Comparison of ENCODE assay signal across 8 cellular contexts in genomic region chr20:32585519-32586127, GRCh38. TPM values are rescaled to one million over a fixed set of nuclear protein-coding genes. Genes with fewer than 3 reads are reported as not detected.
DNase-seq lines count a peak whose midpoint lies in the region; ATAC-seq and TF ChIP-seq lines count a peak whose summit lies in the region.

No MANE protein-coding gene starts in this region.

- no peak overlapping the region for H3K4me3 ChIP-seq in naive thymus-derived CD4-positive, alpha-beta T cell (ENCODE audit: low read length)
- no peak overlapping the region for H3K4me3 ChIP-seq in PC-3 (ENCODE audit: low read length)

- H2AFZ ChIP-seq in H9 (ENCODE audit: low read length) (no peak overlapping the region), PC-3 (ENCODE audit: low read length) (no peak overlapping the region)

- no peak overlapping the region for H4K8ac ChIP-seq in H9 (replicated peaks; ENCODE audit: insufficient read length, low read depth, low read length)

- no peak overlapping the region for H2BK15ac ChIP-seq in H9 (ENCODE audit: low read depth, low read length)

- no peak overlapping the region for H2BK5ac ChIP-seq in H9 (ENCODE audit: insufficient read length, low read length)

- no peak overlapping the region for H4K5ac ChIP-seq in H9 (ENCODE audit: insufficient read length, low read depth, low read length)

- H3K79me1 ChIP-seq in H9 (ENCODE audit: insufficient read depth, low read depth, low read length, poor library complexity, severe bottlenecking), result no peaks in the 10 kb centered on the region

- H3K9ac ChIP-seq in H9 (ENCODE audit: extremely low read depth, insufficient read length, low read length) (no peak overlapping the region), PC-3 (ENCODE audit: low read length) (no peak overlapping the region)

- H3K27ac ChIP-seq in CD4-positive, alpha-beta T cell (ENCODE audit: low read depth, low read length), result peak overlapping the region; percentile 7
- H3K27ac ChIP-seq in H9 (ENCODE audit: insufficient read length, low read depth, low read length) (no peak overlapping the region), PC-3 (ENCODE audit: low read length) (no peak overlapping the region)
- peak overlapping the region; percentile 40 for H3K27ac ChIP-seq in naive thymus-derived CD4-positive, alpha-beta T cell (ENCODE audit: low read depth, low read length)

- H3K4me3 Mint-ChIP-seq in CD4-positive, alpha-beta T cell, result peak overlapping the region; percentile 100
- peak overlapping the region; percentile 65 to 89 for H3K4me3 Mint-ChIP-seq in H9
- H3K4me3 Mint-ChIP-seq in activated naive CD8-positive, alpha-beta T cell treated with anti-CD3 and anti-CD28 coated beads, Interleukin-2, amount 10 ng/mL, durations not matched to agents 7 days and 5 days, result peak overlapping the region; percentile 84
- peak overlapping the region; percentile 89 to 97 (median 93) for H3K4me3 Mint-ChIP-seq in naive thymus-derived CD4-positive, alpha-beta T cell

- H3K36me3 ChIP-seq in naive thymus-derived CD4-positive, alpha-beta T cell (ENCODE audit: control insufficient read depth in 2 of 3, insufficient read depth in 3 of 3, low read length in 3 of 3), result peaks cover 0 to 3% (median 0%) of the 10 kb centered on the region in 3 experiments
- H3K36me3 ChIP-seq in PC-3 (ENCODE audit: low read depth, low read length), result no peaks in the 10 kb centered on the region

- H3K79me2 ChIP-seq in H9 (ENCODE audit: insufficient read depth, low read length) (no peaks in the 10 kb centered on the region), PC-3 (ENCODE audit: low read length) (no peaks in the 10 kb centered on the region)

- H3T11ph ChIP-seq in H9 (ENCODE audit: low read length), result no peak overlapping the region

- H3K56ac ChIP-seq in H9 (ENCODE audit: insufficient read length, low read depth, low read length), result no peak overlapping the region

- no peaks in the 10 kb centered on the region for H3K9me2 ChIP-seq in PC-3 (replicated peaks; ENCODE audit: low read length)

- WGBS in H9 (ENCODE audit: extremely low coverage, insufficient read length, low lambda C conversion rate), result no CpG with 5 or more reads among the region's 40 CpGs

- H3K36me3 Mint-ChIP-seq in CD4-positive, alpha-beta T cell (ENCODE audit: low read depth), result peaks cover 18% of the 10 kb centered on the region
- peaks cover 0 to 2% (median 0%) of the 10 kb centered on the region in 3 experiments; a peak in 1 of 7 replicates for H3K36me3 Mint-ChIP-seq in H9 (ENCODE audit: insufficient read depth in 1 of 3, low read depth in 3 of 3)
- no peaks in the 10 kb centered on the region for H3K36me3 Mint-ChIP-seq in activated naive CD8-positive, alpha-beta T cell treated with anti-CD3 and anti-CD28 coated beads, Interleukin-2, amount 10 ng/mL, durations not matched to agents 7 days and 5 days
- H3K36me3 Mint-ChIP-seq in naive thymus-derived CD4-positive, alpha-beta T cell, result no peaks in the 10 kb centered on the region

- H3K18ac ChIP-seq in H9 (ENCODE audit: insufficient read length, low read depth, low read length), result no peak overlapping the region

- peak overlapping the region; percentile 95 for H3K27ac Mint-ChIP-seq in CD4-positive, alpha-beta T cell
- H3K27ac Mint-ChIP-seq in H9, result no peak overlapping the region
- peak overlapping the region; percentile 84 for H3K27ac Mint-ChIP-seq in activated naive CD8-positive, alpha-beta T cell treated with anti-CD3 and anti-CD28 coated beads, Interleukin-2, amount 10 ng/mL, durations not matched to agents 7 days and 5 days
- peak overlapping the region; percentile 78 to 97 (median 91) for H3K27ac Mint-ChIP-seq in naive thymus-derived CD4-positive, alpha-beta T cell

- POLR2A ChIA-PET in CD4-positive, alpha-beta T cell (lab: Charles Lee), result interaction anchor here (0.9 to 11.6 kb wide), 5 partner anchors 10 to 65 kb away, joined by 3 to 178 read pairs (median 3); no protein-coding TSS in a partner anchor
- POLR2A ChIA-PET in activated naive CD8-positive, alpha-beta T cell treated with anti-CD3 and anti-CD28 coated beads, Interleukin-2, amount 10 ng/mL, durations not matched to agents 7 days and 5 days (lab: Charles Lee), result interaction anchor here (0.6 to 4.3 kb wide), 8 partner anchors 13 to 226 kb away, joined by 3 to 30 read pairs (median 4); no protein-coding TSS in a partner anchor
- POLR2A ChIA-PET in naive thymus-derived CD4-positive, alpha-beta T cell (lab: Charles Lee), result interaction anchor here (0.9 to 4.2 kb wide), 8 partner anchors 11 to 63 kb away, joined by 3 to 63 read pairs (median 8); no protein-coding TSS in a partner anchor
- POLR2A ChIA-PET in PC-3 (lab: Charles Lee; ENCODE audit: unreplicated experiment), result no interaction called here

- no peaks in the 10 kb centered on the region for H3F3A ChIP-seq in PC-3 (ENCODE audit: low read length, unreplicated experiment)

- H3K4me1 ChIP-seq in H9 (ENCODE audit: insufficient read depth, low read length) (0 out of 2 replicates have a peak, but pooled peaks cover 2% of the 10 kb centered on the region), PC-3 (ENCODE audit: insufficient read depth, low read length) (peaks cover 11% of the 10 kb centered on the region)
- peaks cover 3 to 32% of the 10 kb centered on the region in 2 donors for H3K4me1 ChIP-seq in naive thymus-derived CD4-positive, alpha-beta T cell (ENCODE audit: control insufficient read depth in 2 of 2, insufficient read depth in 2 of 2, low read length in 2 of 2)

- no peak for ATAC-seq in CD4-positive, alpha-beta T cell (ENCODE audit: poor library complexity)
- no peak for ATAC-seq in activated naive CD8-positive, alpha-beta T cell treated with anti-CD3 and anti-CD28 coated beads, Interleukin-2, amount 10 ng/mL, durations not matched to agents 7 days and 5 days (ENCODE audit: low read depth)
- no peak for ATAC-seq in naive thymus-derived CD4-positive, alpha-beta T cell
- no peak for ATAC-seq in PC-3

- H4K20me1 ChIP-seq in H9 (ENCODE audit: control insufficient read depth, insufficient read depth, insufficient read length), result no peaks in the 10 kb centered on the region
- H4K20me1 ChIP-seq in PC-3 (ENCODE audit: low read length), result no peaks in the 10 kb centered on the region

- TF ChIP-seq CTCF in CD4-positive, alpha-beta T cell (IDR thresholded peaks at IDR 0.05), result no peak
- TF ChIP-seq CTCF in H9 (conservative IDR thresholded peaks at IDR 0.05) (no peak), PC-3 (conservative IDR thresholded peaks at IDR 0.05; ENCODE audit: low read depth, low read length) (no peak)

- no TSS peak for BruUV-seq in PC-3 (replicated peaks; lab: Mats Ljungman, UMichigan)

- H3K4me1 Mint-ChIP-seq in CD4-positive, alpha-beta T cell (ENCODE audit: low read depth), result peaks cover 39% of the 10 kb centered on the region
- peaks cover 21 to 28% of the 10 kb centered on the region in 2 experiments for H3K4me1 Mint-ChIP-seq in H9
- peaks cover 27% of the 10 kb centered on the region for H3K4me1 Mint-ChIP-seq in activated naive CD8-positive, alpha-beta T cell treated with anti-CD3 and anti-CD28 coated beads, Interleukin-2, amount 10 ng/mL, durations not matched to agents 7 days and 5 days
- peaks cover 21 to 42% (median 33%) of the 10 kb centered on the region in 7 donors for H3K4me1 Mint-ChIP-seq in naive thymus-derived CD4-positive, alpha-beta T cell

- no peak for DNase-seq in CD4-positive, alpha-beta T cell
- DNase-seq in H9, result no peak
- DNase-seq in activated naive CD8-positive, alpha-beta T cell treated with anti-CD3 and anti-CD28 coated beads, Interleukin-2, amount 10 ng/mL, durations not matched to agents 7 days and 5 days, result no peak
- DNase-seq in naive thymus-derived CD4-positive, alpha-beta T cell, result peak in 2 of 9 donors; percentile 11 to 44
- no peak for DNase-seq in SIG-M5 (lab: John Stamatoyannopoulos, UW)
- DNase-seq in hepatic stellate cell (ENCODE audit: low spot score), result no peak
- DNase-seq in HK-2 (ENCODE audit: unreplicated experiment), result no peak
- DNase-seq in PC-3, result no peak

- H3K4ac ChIP-seq in H9 (ENCODE audit: low read depth, low read length), result no peak overlapping the region

- intact Hi-C loops in CD4-positive, alpha-beta T cell (cut with DNase I, micrococcal nuclease), result loop anchor here (2.0 to 10.0 kb wide), 4 partner anchors 49 to 69 kb away; no protein-coding TSS in a partner anchor
- intact Hi-C loops in naive thymus-derived CD4-positive, alpha-beta T cell (cut with micrococcal nuclease), result loop anchor here (1.0 kb wide), 3 partner anchors 50 to 68 kb away; no protein-coding TSS in a partner anchor
- intact Hi-C loops in PC-3 (cut with micrococcal nuclease), result no loop called here

- H3K4me2 ChIP-seq in H9 (ENCODE audit: insufficient read depth, insufficient read length, low read length) (no peak overlapping the region), PC-3 (ENCODE audit: low read length) (no peak overlapping the region)

- CTCF ChIA-PET in CD4-positive, alpha-beta T cell (lab: Charles Lee), result interaction anchor here (0.8 to 1.0 kb wide), 3 partner anchors 67 to 101 kb away, joined by 3 to 5 read pairs (median 4); no protein-coding TSS in a partner anchor
- CTCF ChIA-PET in naive thymus-derived CD4-positive, alpha-beta T cell (lab: Charles Lee), result interaction anchor here (0.9 to 1.5 kb wide), 3 partner anchors 28 to 65 kb away, joined by 3 to 5 read pairs (median 3); no protein-coding TSS in a partner anchor
- CTCF ChIA-PET in PC-3 (lab: Charles Lee), result no interaction called here

- H3K14ac ChIP-seq in H9 (ENCODE audit: insufficient read depth, low read length), result no peak overlapping the region

- no peak overlapping the region for H4K91ac ChIP-seq in H9 (ENCODE audit: insufficient read length, low read depth, low read length)

- H3K9me3 ChIP-seq in CD4-positive, alpha-beta T cell (ENCODE audit: control insufficient read depth, low read length), result no peaks in the 10 kb centered on the region
- H3K9me3 ChIP-seq in H9 (ENCODE audit: control insufficient read depth, low read depth, low read length) (no peaks in the 10 kb centered on the region), PC-3 (ENCODE audit: low read length) (no peaks in the 10 kb centered on the region)
- no peaks in the 10 kb centered on the region for H3K9me3 ChIP-seq in naive thymus-derived CD4-positive, alpha-beta T cell (ENCODE audit: control insufficient read depth in 2 of 3, low read length in 3 of 3)

- peaks cover 5% of the 10 kb centered on the region for H3K27me3 Mint-ChIP-seq in CD4-positive, alpha-beta T cell
- peaks cover 75% of the 10 kb centered on the region for H3K27me3 Mint-ChIP-seq in H9 (ENCODE audit: low read depth)
- peaks cover 14% of the 10 kb centered on the region for H3K27me3 Mint-ChIP-seq in activated naive CD8-positive, alpha-beta T cell treated with anti-CD3 and anti-CD28 coated beads, Interleukin-2, amount 10 ng/mL, durations not matched to agents 7 days and 5 days
- H3K27me3 Mint-ChIP-seq in naive thymus-derived CD4-positive, alpha-beta T cell, result peaks cover 0 to 28% (median 0%) of the 10 kb centered on the region in 5 donors

- H3K9me3 Mint-ChIP-seq in CD4-positive, alpha-beta T cell, result no peaks in the 10 kb centered on the region
- no peaks in the 10 kb centered on the region; a peak in 1 of 5 replicates for H3K9me3 Mint-ChIP-seq in H9
- no peaks in the 10 kb centered on the region for H3K9me3 Mint-ChIP-seq in activated naive CD8-positive, alpha-beta T cell treated with anti-CD3 and anti-CD28 coated beads, Interleukin-2, amount 10 ng/mL, durations not matched to agents 7 days and 5 days
- H3K9me3 Mint-ChIP-seq in naive thymus-derived CD4-positive, alpha-beta T cell, result no peaks in the 10 kb centered on the region

- H3K23me2 ChIP-seq in H9 (ENCODE audit: insufficient read length, low read depth, low read length, poor library complexity, severe bottlenecking), result peaks cover 7% of the 10 kb centered on the region

- H2BK120ac ChIP-seq in H9 (ENCODE audit: low read depth, low read length, poor library complexity, severe bottlenecking), result no peak overlapping the region

- no peak overlapping the region for H2BK12ac ChIP-seq in H9 (ENCODE audit: insufficient read length, low read depth, low read length)

- no peaks in the 10 kb centered on the region for H3K27me3 ChIP-seq in CD4-positive, alpha-beta T cell (ENCODE audit: control insufficient read depth, insufficient read depth, low read length)
- H3K27me3 ChIP-seq in H9 (ENCODE audit: insufficient read depth, low read length) (peaks cover 13% of the 10 kb centered on the region; the same call in 1 of the 2 replicates), PC-3 (ENCODE audit: low read length) (peaks cover 5% of the 10 kb centered on the region)
- H3K27me3 ChIP-seq in naive thymus-derived CD4-positive, alpha-beta T cell (ENCODE audit: control insufficient read depth in 2 of 2, insufficient read depth in 2 of 2, low read length in 2 of 2), result no peaks in the 10 kb centered on the region

- no peak overlapping the region for H3K23ac ChIP-seq in H9 (ENCODE audit: insufficient read length, low read depth, low read length)

- no peak overlapping the region for H2AK5ac ChIP-seq in H9 (ENCODE audit: insufficient read length, low read length)

- H2BK20ac ChIP-seq in H9 (ENCODE audit: low read depth, low read length, poor library complexity, severe bottlenecking), result no peak overlapping the region

RNA-seq across cellular contexts. Expression of gene NOL4L, which starts 0.5 kb away (rescaled TPM):
- 10 to 100 TPM; 53.1 to 55.6 TPM for total RNA-seq in CD4-positive, alpha-beta T cell
- total RNA-seq in H9 (2021), result 28.9 and 31.7 TPM in 2 replicates
- total RNA-seq in activated naive CD8-positive, alpha-beta T cell treated with anti-CD3 and anti-CD28 coated beads, Interleukin-2, amount 10 ng/mL, durations not matched to agents 7 days and 5 days, result 10 to 100 TPM; 39.1 to 41.1 TPM
- 10 to 100 TPM; 29.4 to 81.9 (median 74.6) TPM for total RNA-seq in naive thymus-derived CD4-positive, alpha-beta T cell
- polyA plus RNA-seq in naive thymus-derived CD4-positive, alpha-beta T cell, result 10 to 100 TPM; 17.3 to 23.5 TPM
- 5.4 and 7.3 TPM in 2 replicates for total RNA-seq in PC-3 (2014; rRNA removed)

Comparison
In these comparisons a context has a peak if more than half of its experiments do, and no peak if none do; other contexts are left out.
1. H3K27ac ChIP-seq: peak in CD4-positive, alpha-beta T cell (single experiment) and naive thymus-derived CD4-positive, alpha-beta T cell (single experiment); none in H9 (single experiment) and PC-3 (single experiment).
2. H3K27ac Mint-ChIP-seq: peak in CD4-positive, alpha-beta T cell (single experiment), activated naive CD8-positive, alpha-beta T cell treated with anti-CD3 and anti-CD28 coated beads, Interleukin-2, amount 10 ng/mL, durations not matched to agents 7 days and 5 days (single experiment) and naive thymus-derived CD4-positive, alpha-beta T cell (9 of 9); none in H9 (0 of 3).
3. Peak in every context shown above with its lines, with median percentiles within 50 percentile points of each other: H3K4me3 Mint-ChIP-seq.